1 cellular context compared by ENCODE assay signal in genomic region chr12:45939759-45940158, GRCh38.
TF ChIP-seq lines count a peak whose summit lies in the region.

No MANE protein-coding gene starts in this region.

TF ChIP-seq in A549, 52 proteins besides CTCF, POLR2A, EP300 and RAD21 (continued from another document):
- TF ChIP-seq HMGXB4 (CRISPR knock-in tag; IDR thresholded peaks at IDR 0.05; ENCODE audit: borderline replicate concordance) (no peak), RNF2 (IDR thresholded peaks at IDR 0.05; ENCODE audit: borderline replicate concordance, low read depth) (no peak), ZNF302 (CRISPR knock-in tag; IDR thresholded peaks at IDR 0.05) (no peak), HOXB13 (CRISPR knock-in tag; IDR thresholded peaks at IDR 0.05; ENCODE audit: low read depth) (no peak), FOSL2 (IDR thresholded peaks at IDR 0.05) (no peak), FOSL2 (CRISPR knock-in tag; IDR thresholded peaks at IDR 0.05) (peak; percentile 24; the same call in 1 of the 2 replicates), MAFK (IDR thresholded peaks at IDR 0.05; ENCODE audit: partially characterized antibody) (peak; percentile 76), FOSB (CRISPR knock-in tag; IDR thresholded peaks at IDR 0.05) (no peak), E2F6 (IDR thresholded peaks at IDR 0.05; ENCODE audit: borderline replicate concordance, low read depth) (no peak), JUNB (IDR thresholded peaks at IDR 0.05) (no peak), BHLHE40 (IDR thresholded peaks at IDR 0.05; ENCODE audit: low read depth, low read length) (no peak), PHF8 (IDR thresholded peaks at IDR 0.05; ENCODE audit: borderline replicate concordance, low read depth) (no peak), SREBF2 (IDR thresholded peaks at IDR 0.05) (no peak), CBX8 (IDR thresholded peaks at IDR 0.05) (no peak)
